Comparison of ENCODE assay signal across 1 cellular context in the genomic region with DNA sequence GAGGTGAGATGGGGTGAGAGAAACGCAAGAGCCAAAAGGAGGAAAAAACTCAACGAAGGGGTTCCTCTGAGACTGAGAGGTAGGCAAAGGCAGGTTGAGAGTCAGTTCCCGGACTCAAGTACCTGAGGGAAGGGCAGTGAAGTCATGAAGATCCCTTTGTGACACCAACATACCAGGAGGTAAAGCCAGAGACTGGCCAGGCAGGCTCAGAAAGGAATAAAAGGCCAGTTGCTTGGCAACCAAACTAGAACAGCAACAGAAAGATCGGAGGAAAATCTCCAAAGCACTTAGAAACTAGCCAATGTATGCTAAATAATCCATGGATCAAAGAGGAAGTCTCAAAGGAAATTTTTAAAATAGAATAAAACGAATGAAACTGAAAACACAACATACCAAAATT.
TF ChIP-seq lines count a peak whose summit lies in the region.

No MANE protein-coding gene starts in this region.

TF ChIP-seq in H1, 55 proteins besides CTCF, POLR2A, EP300 and RAD21:
- TF ChIP-seq TAF7 (optimal IDR thresholded peaks at IDR 0.05; ENCODE audit: borderline replicate concordance, low read depth, low read length) = no peak
- TF ChIP-seq BRCA1 (IDR thresholded peaks at IDR 0.05; ENCODE audit: low read depth, low read length) = no peak
- TF ChIP-seq SIN3A (conservative IDR thresholded peaks at IDR 0.05 in 1 of 2, IDR thresholded peaks at IDR 0.05 in 1 of 2; ENCODE audit: low read depth in 1 of 2, low read length in 2 of 2) = no peak
- TF ChIP-seq NANOG (IDR thresholded peaks at IDR 0.05; ENCODE audit: insufficient read depth, low read depth, low read length, poor library complexity, severe bottlenecking) = no peak
- no peak for TF ChIP-seq TCF12 (IDR thresholded peaks at IDR 0.05; ENCODE audit: low read depth, low read length)
